ENCODE assay signal across 5 cellular contexts in genomic region chr2:130608281-130609063, GRCh38. TPM values are rescaled to one million over a fixed set of nuclear protein-coding genes. Genes with fewer than 3 reads are reported as not detected.
"Had no signal": no experiment of that assay in that cellular context is flagged by ENCODE, and none has a peak within 500 bp of the region (broad histone marks: within the 10 kb centered on the region; RNA-seq: fewer than 3 reads in every experiment).

No MANE protein-coding gene starts in this region.

RNA-seq across cellular contexts. Expression of gene POTEJ, which starts 2.8 kb away (rescaled TPM):
- total RNA-seq: H4, H7, HFFc6, HT1080, IMR-90 had no signal
- polyA plus RNA-seq: IMR-90 had no signal

RNA-seq across cellular contexts. Expression of gene CFC1, which starts 9.1 kb away (rescaled TPM):
- total RNA-seq: HFFc6, HT1080, IMR-90 had no signal
- polyA plus RNA-seq: IMR-90 had no signal
